16 cellular contexts compared by ENCODE assay signal in genomic region chr11:77854838-77855237, GRCh38. TPM values are rescaled to one million over a fixed set of nuclear protein-coding genes. Genes with fewer than 3 reads are reported as not detected.
DNase-seq lines count a peak whose midpoint lies in the region; ATAC-seq, FAIRE-seq and TF ChIP-seq lines count a peak whose summit lies in the region.
"Had no signal": no experiment of that assay in that cellular context is flagged by ENCODE, and none has a peak within 500 bp of the region (broad histone marks: within the 10 kb centered on the region; RNA-seq: fewer than 3 reads in every experiment).

No MANE protein-coding gene starts in this region.

- no TSS peak for BruUV-seq in OCI-LY7 (replicated peaks; lab: Mats Ljungman, UMichigan)

- TF ChIP-seq CTCF in A549 (IDR thresholded peaks at IDR 0.05) (no peak), OCI-LY7 (conservative IDR thresholded peaks at IDR 0.05; ENCODE audit: low read length) (no peak), endodermal cell (conservative IDR thresholded peaks at IDR 0.05) (no peak), sigmoid colon (IDR thresholded peaks at IDR 0.05) (no peak)

- no peaks in the 10 kb centered on the region for H3K4me1 Mint-ChIP-seq in endodermal cell

- H3K27me3 Mint-ChIP-seq in endodermal cell (ENCODE audit: insufficient read depth), result no peaks in the 10 kb centered on the region
- H3K27me3 Mint-ChIP-seq: CD4-positive, CD25-positive, alpha-beta regulatory T cell had no signal

- WGBS in A549 (ENCODE audit: missing lambda C conversion rate), result 88% methylated on average over 2 of the region's 2 CpGs
- 83 to 98% methylated on average over 2 of the region's 2 CpGs for WGBS in endodermal cell (ENCODE audit: insufficient coverage in 1 of 2, insufficient read length in 1 of 2), 2 experiments
- WGBS in sigmoid colon, 2 donors, result 95 to 99% methylated on average over 2 of the region's 2 CpGs

- peak in 1 of 2 experiments; percentile 12 for DNase-seq in A549 (ENCODE audit: low read depth in 1 of 2, low spot score in 1 of 2)
- peak; percentile 8 for DNase-seq in OCI-LY7 (ENCODE audit: low spot score)
- DNase-seq in endodermal cell, result no peak
- DNase-seq in SHP77 treated with DMSO at 0.1 percent for 48 hours (lab: John Stamatoyannopoulos, UW), result no peak
- no peak for DNase-seq in NCI-H1048 (lab: John Stamatoyannopoulos, UW)
- DNase-seq in SKM-1 treated with dmso at 0.1 percent for 144 hours (lab: John Stamatoyannopoulos, UW; ENCODE audit: unreplicated experiment), result no peak
- DNase-seq in sigmoid colon, result no peak
- DNase-seq: CD4-positive, CD25-positive, alpha-beta regulatory T cell; DND-41; GDM1; GOT3; H9; KBM-7 had no signal

- H3K36me3 Mint-ChIP-seq in endodermal cell (ENCODE audit: low read depth), result peaks cover 54% of the 10 kb centered on the region

- H3K27me3 ChIP-seq in BLaER1, result no peaks in the 10 kb centered on the region
- H3K27me3 ChIP-seq in endodermal cell (ENCODE audit: control insufficient read depth, insufficient read depth, low read length, poor library complexity, severe bottlenecking), result no peaks in the 10 kb centered on the region
- H3K27me3 ChIP-seq in sigmoid colon, result no peaks in the 10 kb centered on the region

- ATAC-seq in A549, result no peak

- H3K4me3 Mint-ChIP-seq in endodermal cell, result no peak overlapping the region
- H3K4me3 Mint-ChIP-seq: CD4-positive, CD25-positive, alpha-beta regulatory T cell; H9 had no signal

- H3K79me2 ChIP-seq in OCI-LY7 (ENCODE audit: insufficient read depth, low read depth, low read length), result no peaks in the 10 kb centered on the region

- POLR2A ChIA-PET in A549 (lab: Yijun Ruan, JAX) (no interaction called here), OCI-LY7 (lab: Charles Lee) (no interaction called here)

- no peak for FAIRE-seq in A549 (lab: Jason Lieb, UNC)
- FAIRE-seq: GM12892 had no signal

- no peaks in the 10 kb centered on the region for H3K4me1 ChIP-seq in A549
- H3K4me1 ChIP-seq in BLaER1, result no peaks in the 10 kb centered on the region
- H3K4me1 ChIP-seq in OCI-LY7 (ENCODE audit: insufficient read depth, low read length, poor library complexity, severe bottlenecking), result no peaks in the 10 kb centered on the region
- H3K4me1 ChIP-seq in endodermal cell (ENCODE audit: control insufficient read depth, insufficient read depth, low read length), result no peaks in the 10 kb centered on the region
- peaks cover 0 to 6% (median 0%) of the 10 kb centered on the region in 4 donors for H3K4me1 ChIP-seq in sigmoid colon

- no peak overlapping the region for H3K4me3 ChIP-seq in A549
- H3K4me3 ChIP-seq in BLaER1, result peak overlapping the region; percentile 8
- no peak overlapping the region for H3K4me3 ChIP-seq in OCI-LY7 (ENCODE audit: low read depth, low read length, poor library complexity, severe bottlenecking)
- H3K4me3 ChIP-seq in endodermal cell (ENCODE audit: low read length), result peak overlapping the region; percentile 69
- no peak overlapping the region for H3K4me3 ChIP-seq in sigmoid colon

- no peak overlapping the region for H2AFZ ChIP-seq in OCI-LY7 (ENCODE audit: low read length)

- H4K20me1 ChIP-seq in BLaER1 (no peaks in the 10 kb centered on the region), OCI-LY7 (ENCODE audit: insufficient read depth, low read length) (no peaks in the 10 kb centered on the region)

- no peak overlapping the region for H3K9ac ChIP-seq in BLaER1
- H3K9ac ChIP-seq in endodermal cell (ENCODE audit: extremely low read depth, low read length, poor library complexity, severe bottlenecking), result no peak overlapping the region

- TF ChIP-seq EP300 in A549 (IDR thresholded peaks at IDR 0.05) (no peak), sigmoid colon (IDR thresholded peaks at IDR 0.05) (no peak)

- H3K27ac Mint-ChIP-seq in endodermal cell, result no peak overlapping the region
- H3K27ac Mint-ChIP-seq: CD4-positive, CD25-positive, alpha-beta regulatory T cell had no signal

- H3K27ac ChIP-seq in A549, result no peak overlapping the region
- H3K27ac ChIP-seq in BLaER1, result no peak overlapping the region
- H3K27ac ChIP-seq in OCI-LY7 (ENCODE audit: low read depth, low read length, poor library complexity, severe bottlenecking), result no peak overlapping the region
- no peak overlapping the region for H3K27ac ChIP-seq in endodermal cell (ENCODE audit: low read depth, low read length)
- no peak overlapping the region for H3K27ac ChIP-seq in sigmoid colon
- H3K27ac ChIP-seq: HL-60 had no signal

- H3K9me3 Mint-ChIP-seq in endodermal cell, result peaks cover 49% of the 10 kb centered on the region

- CTCF ChIA-PET in A549 (lab: Yijun Ruan, JAX) (no interaction called here), OCI-LY7 (lab: Charles Lee; ENCODE audit: unreplicated experiment) (no interaction called here)

- peaks cover 24% of the 10 kb centered on the region for H3K9me3 ChIP-seq in A549
- H3K9me3 ChIP-seq in BLaER1, result peaks cover 45% of the 10 kb centered on the region
- H3K9me3 ChIP-seq in OCI-LY7 (ENCODE audit: low read length), result peaks cover 10% of the 10 kb centered on the region
- H3K9me3 ChIP-seq in endodermal cell (ENCODE audit: control insufficient read depth, low read length), result peaks cover 43% of the 10 kb centered on the region
- peaks cover 0 to 6% (median 0%) of the 10 kb centered on the region in 4 donors for H3K9me3 ChIP-seq in sigmoid colon

- H3K36me3 ChIP-seq in BLaER1, result peaks cover 72% of the 10 kb centered on the region
- H3K36me3 ChIP-seq in OCI-LY7 (ENCODE audit: insufficient read depth, low read length), result peaks cover 10% of the 10 kb centered on the region
- H3K36me3 ChIP-seq in endodermal cell (ENCODE audit: control insufficient read depth, insufficient read depth, low read length), result peaks cover 50% of the 10 kb centered on the region
- H3K36me3 ChIP-seq in sigmoid colon, result peaks cover 0 to 47% (median 15%) of the 10 kb centered on the region in 4 donors

- H3K9me2 ChIP-seq in OCI-LY7 (ENCODE audit: insufficient read depth, low read length), result no peaks in the 10 kb centered on the region

- TF ChIP-seq RAD21 in A549 (conservative IDR thresholded peaks at IDR 0.05 in 1 of 2, IDR thresholded peaks at IDR 0.05 in 1 of 2), result no peak

- no peak overlapping the region for H3K4me2 ChIP-seq in A549
- H3K4me2 ChIP-seq in BLaER1, result no peak overlapping the region
- H3K4me2 ChIP-seq in OCI-LY7 (ENCODE audit: low read length), result no peak overlapping the region

- TF ChIP-seq POLR2A in A549 (IDR thresholded peaks at IDR 0.05; ENCODE audit: low read length) (no peak), sigmoid colon (IDR thresholded peaks at IDR 0.05) (no peak)

- intact Hi-C loops in OCI-LY7 (cut with micrococcal nuclease; ENCODE audit: unreplicated experiment), result no loop called here
- intact Hi-C loops in sigmoid colon (cut with DNase I), result no loop called here

TF ChIP-seq in A549, 52 proteins besides CTCF, POLR2A, EP300 and RAD21:
- TF ChIP-seq HOXA7 (CRISPR knock-in tag; IDR thresholded peaks at IDR 0.05) (no peak), KDM5A (IDR thresholded peaks at IDR 0.05) (no peak), ELK1 (IDR thresholded peaks at IDR 0.05; ENCODE audit: low read depth, low read length) (no peak), KDM1A (IDR thresholded peaks at IDR 0.05; ENCODE audit: low read depth) (no peak), CEBPB (IDR thresholded peaks at IDR 0.05) (no peak), ZFP36 (IDR thresholded peaks at IDR 0.05; ENCODE audit: borderline replicate concordance, partially characterized antibody) (peak; percentile 95)
- TF ChIP-seq, protein P1, sequence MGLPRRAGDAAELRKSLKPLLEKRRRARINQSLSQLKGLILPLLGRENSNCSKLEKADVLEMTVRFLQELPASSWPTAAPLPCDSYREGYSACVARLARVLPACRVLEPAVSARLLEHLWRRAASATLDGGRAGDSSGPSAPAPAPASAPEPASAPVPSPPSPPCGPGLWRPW (IDR thresholded peaks at IDR 0.05), result no peak

RNA-seq across cellular contexts. Expression of gene AAMDC, which starts 33.9 kb away (rescaled TPM):
- polyA plus RNA-seq in A549 (2011; rRNA removed) (17.7 and 25.4 TPM in 2 replicates), A549 (2017; fragmentation: RNase III; extraction: RNeasy Plus Mini Kit Qiagen cat#74134 plus additional on column Dnase treatment) (31.3 to 41.8 TPM (median 36.5 TPM) in 3 replicates), sigmoid colon (10 to 100 TPM; 36.4 to 85.3 (median 63.6) TPM)
- 13.7 and 17.1 TPM in 2 replicates for polyA plus RNA-seq in A549 (2012; cell fraction: cytosol; rRNA removed)
- polyA plus RNA-seq in A549 (2012; cell fraction: nucleus; rRNA removed), result 2.9 and 6.0 TPM in 2 replicates
- 2.2 and 3.8 TPM in 2 replicates for polyA minus RNA-seq in A549 (2011; rRNA and poly(A)+ RNA removed)
- 11.0 and 16.2 TPM in 2 replicates for total RNA-seq in OCI-LY7 (2014; rRNA removed; shearing (Covaris generic))
- total RNA-seq in OCI-LY7 (2022) (13.3 and 17.1 TPM in 2 replicates), endodermal cell (10 to 100 TPM; 19.0 to 27.0 TPM), sigmoid colon (10 to 100 TPM; 29.1 to 66.7 (median 43.7) TPM)
- polyA plus RNA-seq in endodermal cell (2013, experiment 1 of 2), result 24.3 TPM
- polyA plus RNA-seq in endodermal cell (2013, experiment 2 of 2), result 22.1 TPM

RNA-seq across cellular contexts. Expression of gene RSF1, which starts 34.3 kb away (rescaled TPM):
- 29.6 TPM in 2 replicates for polyA plus RNA-seq in A549 (2011; rRNA removed)
- polyA plus RNA-seq in A549 (2012; cell fraction: cytosol; rRNA removed), result 5.5 and 8.3 TPM in 2 replicates
- polyA plus RNA-seq in A549 (2012; cell fraction: nucleus; rRNA removed), result 5.0 and 7.4 TPM in 2 replicates
- 15.4 to 18.8 TPM (median 17.6 TPM) in 3 replicates for polyA plus RNA-seq in A549 (2017; fragmentation: RNase III; extraction: RNeasy Plus Mini Kit Qiagen cat#74134 plus additional on column Dnase treatment)
- 23.6 and 26.3 TPM in 2 replicates for polyA minus RNA-seq in A549 (2011; rRNA and poly(A)+ RNA removed)
- total RNA-seq in OCI-LY7 (2014; rRNA removed; shearing (Covaris generic)), result 33.5 and 56.9 TPM in 2 replicates
- total RNA-seq in OCI-LY7 (2022), result 75.6 and 78.8 TPM in 2 replicates
- 10 to 100 TPM; 69.3 to 71.0 TPM for total RNA-seq in endodermal cell
- polyA plus RNA-seq in endodermal cell (2013, experiment 1 of 2), result 63.2 TPM
- polyA plus RNA-seq in endodermal cell (2013, experiment 2 of 2), result 57.3 TPM
- 10 to 100 TPM; 61.5 to 90.7 (median 75.6) TPM for total RNA-seq in sigmoid colon
- 10 to 100 TPM in 2 of 3 donors, 1 to 10 TPM in 1; 9.6 to 14.1 (median 10.2) TPM for polyA plus RNA-seq in sigmoid colon

Comparison
In these comparisons a context has a peak if more than half of its experiments do, and no peak if none do; other contexts are left out.
1. H3K4me3 ChIP-seq: peak in BLaER1 (single experiment) and endodermal cell (single experiment); none in A549 (single experiment), OCI-LY7 (single experiment) and sigmoid colon (0 of 4).